In genomic region chr17:66739553-66739952, GRCh38 we compare ENCODE assay signal across 10 cellular contexts.
"Had no signal": no experiment of that assay in that cellular context is flagged by ENCODE, and none has a peak within 500 bp of the region (broad histone marks: within the 10 kb centered on the region; RNA-seq: fewer than 3 reads in every experiment).

No MANE protein-coding gene starts in this region.

- H3K27me3 Mint-ChIP-seq: naive thymus-derived CD8-positive, alpha-beta T cell had no signal

- H3K4me3 ChIP-seq: coronary artery, uterus had no signal

- H3K27ac ChIP-seq: coronary artery, uterus had no signal

- DNase-seq: effector CD4-positive, alpha-beta T cell; foreskin melanocyte; hippocampal formation; naive thymus-derived CD8-positive, alpha-beta T cell; right cardiac atrium; stimulated activated CD4-positive, alpha-beta T cell treated with anti-CD3 and anti-CD28 coated beads, Interleukin-4, amount 100 ng/mL, for 1 hour; stimulated activated naive B cell treated with anti-CD40 and anti-IgM and Interleukin-4, amounts not matched to agents 10 μg/mL and 1 μg/mL and 100 μg/mL, for 72 hours; uterus had no signal

- H3K9me3 Mint-ChIP-seq: naive thymus-derived CD8-positive, alpha-beta T cell; stimulated activated naive B cell treated with anti-CD40 and anti-IgM and Interleukin-4, amounts not matched to agents 10 μg/mL and 1 μg/mL and 100 μg/mL, for 72 hours; type B pancreatic cell had no signal

- H3K36me3 ChIP-seq: uterus had no signal

- H3K4me3 Mint-ChIP-seq: naive thymus-derived CD8-positive, alpha-beta T cell; stimulated activated naive B cell treated with anti-CD40 and anti-IgM and Interleukin-4, amounts not matched to agents 10 μg/mL and 1 μg/mL and 100 μg/mL, for 72 hours; type B pancreatic cell had no signal

- H3K9me3 ChIP-seq: uterus had no signal

- ATAC-seq: naive thymus-derived CD8-positive, alpha-beta T cell; right cardiac atrium; stimulated activated naive B cell treated with anti-CD40 and anti-IgM and Interleukin-4, amounts not matched to agents 10 μg/mL and 1 μg/mL and 100 μg/mL, for 72 hours had no signal

- H3K27me3 ChIP-seq: uterus had no signal

- H3K36me3 Mint-ChIP-seq: stimulated activated naive B cell treated with anti-CD40 and anti-IgM and Interleukin-4, amounts not matched to agents 10 μg/mL and 1 μg/mL and 100 μg/mL, for 72 hours; type B pancreatic cell had no signal

- H3K4me1 ChIP-seq: uterus had no signal

- H3K27ac Mint-ChIP-seq: stimulated activated naive B cell treated with anti-CD40 and anti-IgM and Interleukin-4, amounts not matched to agents 10 μg/mL and 1 μg/mL and 100 μg/mL, for 72 hours; type B pancreatic cell had no signal
